In genomic region chr1:245154429-245155185, GRCh38 we compare ENCODE assay signal across 8 cellular contexts. TPM values are rescaled to one million over a fixed set of nuclear protein-coding genes. Genes with fewer than 3 reads are reported as not detected.
A peak's percentile ranks its signal among the peaks of the same experiment; 100 is the strongest.
DNase-seq lines count a peak whose midpoint lies in the region; TF ChIP-seq lines count a peak whose summit lies in the region.

Gene KIF26B (plus strand): TSS chr1:245154985. CDS start chr1:245155425, 440 bp downstream.

- TF ChIP-seq CTCF in osteocyte (IDR thresholded peaks at IDR 0.05) = no peak

- intact Hi-C loops in activated naive CD4-positive, alpha-beta T cell treated with anti-CD3 and anti-CD28 coated beads for 36 hours (cut with micrococcal nuclease) = loop anchor here (1.0 to 5.0 kb wide), 6 partner anchors 77 to 1545 kb away; partner anchors contain the start of genes CNST and TFB2M

- CTCF ChIA-PET in activated naive CD4-positive, alpha-beta T cell treated with anti-CD3 and anti-CD28 coated beads for 36 hours (lab: Charles Lee) = no interaction called here

- no peaks in the 10 kb centered on the region for H3K36me3 Mint-ChIP-seq in activated naive CD4-positive, alpha-beta T cell treated with anti-CD3 and anti-CD28 coated beads for 36 hours (ENCODE audit: low read depth)
- no peaks in the 10 kb centered on the region for H3K36me3 Mint-ChIP-seq in osteocyte (ENCODE audit: unreplicated experiment)

- no peak within 1 kb of the TSS for H3K27ac Mint-ChIP-seq in activated naive CD4-positive, alpha-beta T cell treated with anti-CD3 and anti-CD28 coated beads for 36 hours
- H3K27ac Mint-ChIP-seq in osteocyte (ENCODE audit: unreplicated experiment) = peak within 1 kb of the TSS; percentile 66

- peak within 1 kb of the TSS; percentile 72 for H3K4me3 Mint-ChIP-seq in activated naive CD4-positive, alpha-beta T cell treated with anti-CD3 and anti-CD28 coated beads for 36 hours
- peak within 1 kb of the TSS; percentile 81 for H3K4me3 Mint-ChIP-seq in osteocyte (ENCODE audit: unreplicated experiment)

- H3K4me1 Mint-ChIP-seq in activated naive CD4-positive, alpha-beta T cell treated with anti-CD3 and anti-CD28 coated beads for 36 hours (ENCODE audit: low read depth) = peaks cover 17% of the 10 kb centered on the region
- H3K4me1 Mint-ChIP-seq in osteocyte (ENCODE audit: unreplicated experiment) = peaks cover 19% of the 10 kb centered on the region

- H3K27me3 Mint-ChIP-seq in activated naive CD4-positive, alpha-beta T cell treated with anti-CD3 and anti-CD28 coated beads for 36 hours (ENCODE audit: low read depth) = peaks cover 71% of the 10 kb centered on the region
- peaks cover 30% of the 10 kb centered on the region for H3K27me3 Mint-ChIP-seq in osteocyte (ENCODE audit: unreplicated experiment)

- H3K9me3 Mint-ChIP-seq in activated naive CD4-positive, alpha-beta T cell treated with anti-CD3 and anti-CD28 coated beads for 36 hours = peaks cover 1% of the 10 kb centered on the region
- H3K9me3 Mint-ChIP-seq in osteocyte (ENCODE audit: unreplicated experiment) = no peaks in the 10 kb centered on the region

- DNase-seq in activated naive CD4-positive, alpha-beta T cell treated with Interleukin-2 at 50 U/mL for 16 hours = peak; percentile 31
- DNase-seq in activated naive CD4-positive, alpha-beta T cell (lab: John Stamatoyannopoulos, UW) = no peak
- DNase-seq in NCI-H226 (peak; percentile 64), glomerular visceral epithelial cell (ENCODE audit: extremely low spot score) (peak; percentile 55), osteocyte (ENCODE audit: extremely low spot score, unreplicated experiment) (no peak), NCI-H1436 (lab: John Stamatoyannopoulos, UW) (no peak), amniotic stem cell (lab: John Stamatoyannopoulos, UW) (no peak)
- DNase-seq in activated naive CD4-positive, alpha-beta T cell treated with anti-CD3 and anti-CD28 coated beads for 36 hours = peak; percentile 66

RNA-seq across cellular contexts. Expression of gene KIF26B, which starts in this region (rescaled TPM):
- under 1 TPM in 1 of 2 experiments, not detected in 1; 0.05 TPM for total RNA-seq in activated naive CD4-positive, alpha-beta T cell treated with anti-CD3 and anti-CD28 coated beads for 36 hours
- total RNA-seq in osteocyte = 8.6 and 8.8 TPM in 2 replicates

Comparison
In these comparisons a context has a peak if more than half of its experiments do, and no peak if none do; other contexts are left out.
1. DNase-seq: peak in activated naive CD4-positive, alpha-beta T cell treated with Interleukin-2 at 50 U/mL for 16 hours (single experiment), NCI-H226 (single experiment) and glomerular visceral epithelial cell (single experiment); none in activated naive CD4-positive, alpha-beta T cell (0 of 4), osteocyte (single experiment), NCI-H1436 (single experiment) and amniotic stem cell (single experiment).
2. Peak in DNase-seq in activated naive CD4-positive, alpha-beta T cell treated with anti-CD3 and anti-CD28 coated beads for 36 hours; RNA of the gene not detected or under 1 TPM.